In the genomic region with DNA sequence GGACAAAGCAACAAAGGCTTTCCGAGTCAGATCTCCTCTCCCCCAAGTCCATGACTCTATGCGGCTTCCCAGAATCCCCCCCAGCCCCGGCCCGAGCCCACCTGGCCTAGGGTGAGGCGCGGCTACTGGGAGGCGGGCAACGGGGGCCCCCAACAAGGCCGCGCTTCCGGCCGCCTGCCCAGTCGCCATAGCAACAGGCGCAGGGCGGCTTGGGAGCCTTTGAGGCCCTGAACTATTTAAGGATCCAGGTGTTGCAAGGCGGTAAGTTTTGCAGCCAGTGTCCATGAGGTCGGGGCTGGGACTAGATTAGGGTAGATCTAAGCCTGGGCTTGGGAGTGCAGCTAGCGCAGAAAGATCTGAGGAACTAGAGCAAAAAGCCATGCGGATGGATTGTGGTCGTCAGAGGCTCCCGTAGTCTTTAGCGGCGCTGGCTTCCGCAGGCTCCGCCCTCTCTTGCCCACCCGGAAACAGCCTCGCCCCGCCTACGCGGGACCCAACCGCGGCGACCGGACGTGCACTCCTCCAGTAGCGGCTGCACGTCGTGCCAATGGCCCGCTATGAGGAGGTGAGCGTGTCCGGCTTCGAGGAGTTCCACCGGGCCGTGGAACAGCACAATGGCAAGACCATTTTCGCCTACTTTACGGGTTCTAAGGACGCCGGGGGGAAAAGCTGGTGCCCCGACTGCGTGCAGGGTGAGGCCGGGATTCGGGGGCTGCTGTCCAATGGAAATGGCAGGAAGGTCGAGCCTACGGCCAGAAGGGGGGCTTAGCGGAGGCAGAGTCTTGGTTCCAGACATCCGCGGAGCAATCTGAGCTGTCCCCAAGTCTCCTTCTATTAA, we compare ENCODE assay signal across 8 cellular contexts. TPM values are rescaled to one million over a fixed set of nuclear protein-coding genes. Genes with fewer than 3 reads are reported as not detected.
A peak's percentile ranks its signal among the peaks of the same experiment; 100 is the strongest.
DNase-seq lines count a peak whose midpoint lies in the region; ATAC-seq and TF ChIP-seq lines count a peak whose summit lies in the region.

A gene (minus strand): TSS at position 176 of the 838 bp plus-strand sequence. CDS start 5,608 bp downstream, outside the sequence.
A gene (plus strand): TSS at position 525 of the 838 bp plus-strand sequence. CDS start 23 bp downstream, at position 548.

- DNase-seq in GM04504 (ENCODE audit: low read depth) (peak; percentile 78), HFF-Myc (ENCODE audit: extremely low read depth, low read depth) (peak; percentile 72), NCI-H1048 (lab: John Stamatoyannopoulos, UW) (peak; percentile 78), glomerular endothelial cell (ENCODE audit: extremely low read depth, low read depth, low spot score) (peak; percentile 68), osteoblast (ENCODE audit: insufficient read length, low spot score, missing footprints) (peak; percentile 92), testis (peak; percentile 94)
- DNase-seq in activated naive CD4-positive, alpha-beta T cell treated with anti-CD3 and anti-CD28 coated beads, Interleukin-2, amount 50 U/mL, for 16 hours, result peak; percentile 88

- peak within 1 kb of the TSS; percentile 98 for H2AFZ ChIP-seq in osteoblast (ENCODE audit: low read length)

- peaks cover 27% of the 10 kb centered on the region for H3K36me3 ChIP-seq in osteoblast (ENCODE audit: insufficient read depth, low read length)
- H3K36me3 ChIP-seq in testis (ENCODE audit: low read depth, missing control alignments), result no peaks in the 10 kb centered on the region

- peak within 1 kb of the TSS; percentile 98 for H3K4me2 ChIP-seq in osteoblast (ENCODE audit: insufficient read depth, low read length)

- ATAC-seq in SK-N-SH treated with all-trans-retinoic acid at 6 μM for 48 hours, result peak; percentile 92

- H3K4me1 ChIP-seq in osteoblast (ENCODE audit: insufficient read depth, low read length) (peaks cover 39% of the 10 kb centered on the region), testis (peaks cover 14% of the 10 kb centered on the region)

- intact Hi-C loops in testis (cut with DNase I; ENCODE audit: low total_unique reads), result no loop called here

- H3K79me2 ChIP-seq in osteoblast (ENCODE audit: insufficient read depth, low read length), result peaks cover 60% of the 10 kb centered on the region

- H3K4me3 ChIP-seq in HFF-Myc (replicated peaks; ENCODE audit: low read depth, low read length) (peak within 1 kb of the TSS; percentile 87), osteoblast (ENCODE audit: insufficient read depth, low read length) (peak within 1 kb of the TSS; percentile 84), testis (peak within 1 kb of the TSS; percentile 73 to 95)

- H4K20me1 ChIP-seq in osteoblast (ENCODE audit: insufficient read depth, low read length), result peaks cover 43% of the 10 kb centered on the region

- H3K27ac ChIP-seq in osteoblast (ENCODE audit: low read depth, low read length) (peak within 1 kb of the TSS; percentile 70), testis (peak within 1 kb of the TSS; percentile 83 to 91)

- H3K27me3 ChIP-seq in osteoblast (ENCODE audit: insufficient read depth, low read length) (no peaks in the 10 kb centered on the region), testis (no peaks in the 10 kb centered on the region)

- no peaks in the 10 kb centered on the region for H3K9me3 ChIP-seq in osteoblast (ENCODE audit: low read depth, low read length)
- H3K9me3 ChIP-seq in testis, result no peaks in the 10 kb centered on the region

- 0 to 1% methylated on average over 21 to 57 of the region's 57 CpGs for WGBS in testis, 2 donors

- no peak for TF ChIP-seq POLR2A in testis (IDR thresholded peaks at IDR 0.05)

- no peak for TF ChIP-seq CTCF in HFF-Myc (IDR thresholded peaks at IDR 0.05; ENCODE audit: low read depth, low read length, missing control alignments)
- TF ChIP-seq CTCF in osteoblast (IDR thresholded peaks at IDR 0.05; ENCODE audit: extremely low read depth, low read depth, low read length), result no peak
- TF ChIP-seq CTCF in testis (IDR thresholded peaks at IDR 0.05), result no peak

TF ChIP-seq in SK-N-SH treated with all-trans-retinoic acid at 6 μM for 48 hours, 23 proteins besides CTCF, POLR2A, EP300 and RAD21:
- no peak for TF ChIP-seq ARNTL (CRISPR knock-in tag; IDR thresholded peaks at IDR 0.05; ENCODE audit: borderline replicate concordance, low read depth)
- TF ChIP-seq, protein P1, sequence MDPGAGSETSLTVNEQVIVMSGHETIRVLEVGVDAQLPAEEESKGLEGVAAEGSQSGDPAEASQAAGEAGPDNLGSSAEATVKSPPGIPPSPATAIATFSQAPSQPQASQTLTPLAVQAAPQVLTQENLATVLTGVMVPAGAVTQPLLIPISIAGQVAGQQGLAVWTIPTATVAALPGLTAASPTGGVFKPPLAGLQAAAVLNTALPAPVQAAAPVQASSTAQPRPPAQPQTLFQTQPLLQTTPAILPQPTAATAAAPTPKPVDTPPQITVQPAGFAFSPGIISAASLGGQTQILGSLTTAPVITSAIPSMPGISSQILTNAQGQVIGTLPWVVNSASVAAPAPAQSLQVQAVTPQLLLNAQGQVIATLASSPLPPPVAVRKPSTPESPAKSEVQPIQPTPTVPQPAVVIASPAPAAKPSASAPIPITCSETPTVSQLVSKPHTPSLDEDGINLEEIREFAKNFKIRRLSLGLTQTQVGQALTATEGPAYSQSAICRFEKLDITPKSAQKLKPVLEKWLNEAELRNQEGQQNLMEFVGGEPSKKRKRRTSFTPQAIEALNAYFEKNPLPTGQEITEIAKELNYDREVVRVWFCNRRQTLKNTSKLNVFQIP (CRISPR knock-in tag; IDR thresholded peaks at IDR 0.05; ENCODE audit: borderline replicate concordance, low read depth), result no peak
- TF ChIP-seq OSR1 (CRISPR knock-in tag; IDR thresholded peaks at IDR 0.05), result no peak
- TF ChIP-seq TCF4 (CRISPR knock-in tag; IDR thresholded peaks at IDR 0.05; ENCODE audit: borderline replicate concordance), result 0 out of 2 replicates have a peak, but pooled peaks have one; percentile 17
- TF ChIP-seq CSDC2 (CRISPR knock-in tag; IDR thresholded peaks at IDR 0.05), result no peak
- TF ChIP-seq, protein P2, sequence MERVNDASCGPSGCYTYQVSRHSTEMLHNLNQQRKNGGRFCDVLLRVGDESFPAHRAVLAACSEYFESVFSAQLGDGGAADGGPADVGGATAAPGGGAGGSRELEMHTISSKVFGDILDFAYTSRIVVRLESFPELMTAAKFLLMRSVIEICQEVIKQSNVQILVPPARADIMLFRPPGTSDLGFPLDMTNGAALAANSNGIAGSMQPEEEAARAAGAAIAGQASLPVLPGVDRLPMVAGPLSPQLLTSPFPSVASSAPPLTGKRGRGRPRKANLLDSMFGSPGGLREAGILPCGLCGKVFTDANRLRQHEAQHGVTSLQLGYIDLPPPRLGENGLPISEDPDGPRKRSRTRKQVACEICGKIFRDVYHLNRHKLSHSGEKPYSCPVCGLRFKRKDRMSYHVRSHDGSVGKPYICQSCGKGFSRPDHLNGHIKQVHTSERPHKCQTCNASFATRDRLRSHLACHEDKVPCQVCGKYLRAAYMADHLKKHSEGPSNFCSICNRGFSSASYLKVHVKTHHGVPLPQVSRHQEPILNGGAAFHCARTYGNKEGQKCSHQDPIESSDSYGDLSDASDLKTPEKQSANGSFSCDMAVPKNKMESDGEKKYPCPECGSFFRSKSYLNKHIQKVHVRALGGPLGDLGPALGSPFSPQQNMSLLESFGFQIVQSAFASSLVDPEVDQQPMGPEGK (CRISPR knock-in tag; IDR thresholded peaks at IDR 0.05; ENCODE audit: borderline replicate concordance), result peak; percentile 18; the same call in 1 of the 2 replicates
- TF ChIP-seq BACH2 (CRISPR knock-in tag; IDR thresholded peaks at IDR 0.05; ENCODE audit: borderline replicate concordance), result no peak
- no peak for TF ChIP-seq ZC3H10 (CRISPR knock-in tag; IDR thresholded peaks at IDR 0.05)
- TF ChIP-seq ISL1 (CRISPR knock-in tag; IDR thresholded peaks at IDR 0.05), result no peak
- no peak for TF ChIP-seq ZFP30 (CRISPR knock-in tag; IDR thresholded peaks at IDR 0.05)
- TF ChIP-seq RARB (CRISPR knock-in tag; IDR thresholded peaks at IDR 0.05), result no peak
- TF ChIP-seq ZNF70 (CRISPR knock-in tag; IDR thresholded peaks at IDR 0.05), result no peak
- no peak for TF ChIP-seq SNAI2 (CRISPR knock-in tag; IDR thresholded peaks at IDR 0.05)
- no peak for TF ChIP-seq ZNF565 (CRISPR knock-in tag; conservative IDR thresholded peaks at IDR 0.05; ENCODE audit: low read depth)
- no peak for TF ChIP-seq ESRRG (CRISPR knock-in tag; IDR thresholded peaks at IDR 0.05)
- TF ChIP-seq ZNF8 (CRISPR knock-in tag; IDR thresholded peaks at IDR 0.05), result no peak
- TF ChIP-seq ZFP3 (CRISPR knock-in tag; IDR thresholded peaks at IDR 0.05), result peak; percentile 53; the same call in 1 of the 2 replicates
- peak; percentile 43; the same call in 1 of the 2 replicates for TF ChIP-seq GLIS3 (CRISPR knock-in tag; IDR thresholded peaks at IDR 0.05)
- TF ChIP-seq PPARA (CRISPR knock-in tag; IDR thresholded peaks at IDR 0.05; ENCODE audit: borderline replicate concordance), result no peak

RNA-seq across cellular contexts. Expression of the first gene that starts in this region (rescaled TPM):
- total RNA-seq in glomerular endothelial cell, result 17.3 and 19.8 TPM in 2 replicates
- total RNA-seq in osteoblast, result 17.0 and 23.6 TPM in 2 replicates
- 10 to 100 TPM; 43.9 to 59.8 TPM for total RNA-seq in testis
- 44.7 TPM for polyA plus RNA-seq in testis (ENCODE audit: insufficient read depth, low read depth, low replicate concordance)

RNA-seq across cellular contexts. Expression of the second gene that starts in this region (rescaled TPM):
- total RNA-seq in glomerular endothelial cell, result 177 and 221 TPM in 2 replicates
- 70.6 and 79.0 TPM in 2 replicates for total RNA-seq in osteoblast
- total RNA-seq in testis, result 100 to 1,000 TPM; 119 TPM
- polyA plus RNA-seq in testis (ENCODE audit: insufficient read depth, low read depth, low replicate concordance), result 101 TPM

Comparison
In these comparisons a context has a peak if more than half of its experiments do, and no peak if none do; other contexts are left out.
1. Peak in every context shown above with its lines: DNase-seq, ATAC-seq, H3K4me3 ChIP-seq and H3K27ac ChIP-seq.